14 cellular contexts compared by ENCODE assay signal in genomic region chr10:69864321-69864720, GRCh38.
DNase-seq lines count a peak whose midpoint lies in the region; ATAC-seq, FAIRE-seq and TF ChIP-seq lines count a peak whose summit lies in the region.
"Had no signal": no experiment of that assay in that cellular context is flagged by ENCODE, and none has a peak within 500 bp of the region (broad histone marks: within the 10 kb centered on the region; RNA-seq: fewer than 3 reads in every experiment).

No MANE protein-coding gene starts in this region.

- H3K4me1 ChIP-seq in IMR-90 (ENCODE audit: control insufficient read depth, insufficient read depth, low read length), result peaks cover 37% of the 10 kb centered on the region
- peaks cover 83% of the 10 kb centered on the region for H3K4me1 ChIP-seq in keratinocyte (ENCODE audit: control insufficient read depth, extremely low read depth, insufficient read depth, low read length)
- H3K4me1 ChIP-seq in effector memory CD4-positive, alpha-beta T cell (ENCODE audit: control insufficient read depth, insufficient read depth, low read length, poor library complexity, severe bottlenecking), result no peaks in the 10 kb centered on the region

- H3K4me2 ChIP-seq in IMR-90 (ENCODE audit: low read depth, low read length) (peak overlapping the region; percentile 81; the same call in 1 of the 2 replicates), keratinocyte (ENCODE audit: control insufficient read depth, extremely low read depth, insufficient read depth, low read depth, low read length) (peak overlapping the region; percentile 64)
- H3K4me2 ChIP-seq: BLaER1 had no signal

- no peaks in the 10 kb centered on the region for H3K79me2 ChIP-seq in keratinocyte (ENCODE audit: control insufficient read depth, insufficient read depth, low read length)

- H3K9me3 ChIP-seq in AG04450 (ENCODE audit: control insufficient read depth, insufficient read depth, low read length) (no peaks in the 10 kb centered on the region), IMR-90 (ENCODE audit: control insufficient read depth, insufficient read depth, low read length) (no peaks in the 10 kb centered on the region), keratinocyte (ENCODE audit: control insufficient read depth, low read depth, low read length) (no peaks in the 10 kb centered on the region)
- no peaks in the 10 kb centered on the region for H3K9me3 ChIP-seq in effector memory CD4-positive, alpha-beta T cell (ENCODE audit: control insufficient read depth, low read length)
- H3K9me3 ChIP-seq: BLaER1 had no signal

- H4K8ac ChIP-seq in IMR-90 (ENCODE audit: low read depth in 2 of 2, low read length in 2 of 2), result peak overlapping the region; percentile 58 to 89

- no peak overlapping the region for H3K56ac ChIP-seq in IMR-90 (ENCODE audit: extremely low read depth, insufficient read depth, low read length)

- TF ChIP-seq CTCF in AG04450 (IDR thresholded peaks at IDR 0.05; ENCODE audit: low read depth, low read length) (no peak), IMR-90 (conservative IDR thresholded peaks at IDR 0.05; ENCODE audit: low read depth, low read length) (no peak), keratinocyte (optimal IDR thresholded peaks at IDR 0.05 in 1 of 3, IDR thresholded peaks at IDR 0.05 in 1 of 3, conservative IDR thresholded peaks at IDR 0.05 in 1 of 3; ENCODE audit: extremely low read depth in 1 of 3, insufficient read depth in 2 of 3, low read length in 3 of 3) (no peak)

- dilution Hi-C loops in IMR-90 (cut with HindIII; ENCODE audit: low sequenced_read_pairs, unreplicated experiment) (no loop called here), keratinocyte (cut with MboI; ENCODE audit: extremely low pct_ligation_motif_present, low sequenced_read_pairs) (no loop called here)

- in situ Hi-C loops in IMR-90 (cut with MboI; ENCODE audit: low sequenced_read_pairs), result no loop called here

- CTCF ChIA-PET in AG04450 (lab: Charles Lee) (interaction anchor here (0.7 kb wide), 1 partner anchor 220 kb away, joined by 4 read pairs; no protein-coding TSS in a partner anchor), IMR-90 (lab: Yijun Ruan, JAX) (no interaction called here)

- peak overlapping the region; percentile 53 for H4K91ac ChIP-seq in IMR-90 (ENCODE audit: insufficient read depth, low read depth, low read length)

- ATAC-seq in IMR-90 (ENCODE audit: low read depth) (peak; percentile 55), GM19463 (IDR thresholded peaks at IDR 0.05; ENCODE audit: unreplicated experiment) (no peak)
- ATAC-seq: T-cell had no signal

- H2BK120ac ChIP-seq in IMR-90 (ENCODE audit: low read depth, low read length), result peak overlapping the region; percentile 87

- TF ChIP-seq RAD21 in IMR-90 (IDR thresholded peaks at IDR 0.05; ENCODE audit: low read length), result no peak

- WGBS in IMR-90 (ENCODE audit: extremely low coverage in 2 of 2, insufficient read length in 1 of 2), 2 experiments, result no CpG with 5 or more reads among the region's 3 CpGs

- no peaks in the 10 kb centered on the region for H3K27me3 ChIP-seq in AG04450 (ENCODE audit: control insufficient read depth, insufficient read depth, low read length)
- no peaks in the 10 kb centered on the region for H3K27me3 ChIP-seq in IMR-90 (ENCODE audit: control insufficient read depth, insufficient read depth, low read length)
- no peaks in the 10 kb centered on the region for H3K27me3 ChIP-seq in keratinocyte (ENCODE audit: control insufficient read depth, extremely low read depth, insufficient read depth, low read length)
- H3K27me3 ChIP-seq in effector memory CD4-positive, alpha-beta T cell (replicated peaks; ENCODE audit: control insufficient read depth, insufficient read depth, low read length, poor library complexity, severe bottlenecking), result no peaks in the 10 kb centered on the region
- H3K27me3 ChIP-seq: BLaER1 had no signal

- FAIRE-seq in keratinocyte (lab: Jason Lieb, UNC) (peak; percentile 85), GM12891 (lab: Jason Lieb, UNC) (no peak)

- peak overlapping the region; percentile 83 for H3K18ac ChIP-seq in IMR-90 (ENCODE audit: low read depth, low read length)

- peak overlapping the region; percentile 84 for H2BK20ac ChIP-seq in IMR-90 (ENCODE audit: low read depth, low read length)

- H4K20me1 ChIP-seq in IMR-90 (ENCODE audit: insufficient read depth, low read length), result 0 out of 2 replicates have a peak, but pooled peaks cover 5% of the 10 kb centered on the region
- no peaks in the 10 kb centered on the region for H4K20me1 ChIP-seq in keratinocyte (ENCODE audit: control insufficient read depth, extremely low read depth, insufficient read depth, low read length)
- H4K20me1 ChIP-seq: BLaER1 had no signal

- H3K9ac ChIP-seq in IMR-90 (ENCODE audit: low read depth, low read length) (no peak overlapping the region; the same call in 1 of the 2 replicates), keratinocyte (ENCODE audit: control insufficient read depth, extremely low read depth, insufficient read depth, low read length) (peak overlapping the region; percentile 39)
- H3K9ac ChIP-seq: BLaER1 had no signal

- H3K79me1 ChIP-seq in IMR-90 (ENCODE audit: low read depth in 1 of 2, low read length in 2 of 2), result peaks cover 17 to 70% of the 10 kb centered on the region in 2 experiments; a peak in 3 of 4 replicates

- peak overlapping the region; percentile 90; the same call in 1 of the 2 replicates for H3K23ac ChIP-seq in IMR-90 (ENCODE audit: low read depth, low read length)

- H2AK5ac ChIP-seq in IMR-90 (ENCODE audit: low read depth, low read length), result peak overlapping the region; percentile 84

- H3K4ac ChIP-seq in IMR-90 (ENCODE audit: low read depth, low read length), result peak overlapping the region; percentile 92

- H4K5ac ChIP-seq in IMR-90 (ENCODE audit: low read depth, low read length), result peak overlapping the region; percentile 67; the same call in 1 of the 2 replicates

- H3K4me3 ChIP-seq in AG04450 (ENCODE audit: low read depth, low read length), result no peak overlapping the region
- no peak overlapping the region for H3K4me3 ChIP-seq in IMR-90 (ENCODE audit: insufficient read depth, low read depth, low read length)
- no peak overlapping the region for H3K4me3 ChIP-seq in keratinocyte (ENCODE audit: control insufficient read depth in 2 of 3, extremely low read depth in 1 of 3, insufficient read depth in 2 of 3, low read depth in 1 of 3, low read length in 3 of 3)
- no peak overlapping the region for H3K4me3 ChIP-seq in effector memory CD4-positive, alpha-beta T cell (ENCODE audit: insufficient read depth, low read depth, low read length, poor library complexity, severe bottlenecking)
- H3K4me3 ChIP-seq: BLaER1 had no signal

- TF ChIP-seq POLR2A in IMR-90 (IDR thresholded peaks at IDR 0.05; ENCODE audit: low read depth, low read length), result no peak
- no peak for TF ChIP-seq POLR2A in GM12891 (IDR thresholded peaks at IDR 0.05; ENCODE audit: low read depth, low read length)

- H3K27ac ChIP-seq in AG04450 (ENCODE audit: low read depth, low read length) (peak overlapping the region; percentile 86), IMR-90 (ENCODE audit: insufficient read depth, low read length) (peak overlapping the region; percentile 87), keratinocyte (ENCODE audit: control insufficient read depth, insufficient read depth, low read length) (peak overlapping the region; percentile 85)
- no peak overlapping the region for H3K27ac ChIP-seq in effector memory CD4-positive, alpha-beta T cell (ENCODE audit: insufficient read depth, low read length, poor library complexity, severe bottlenecking)
- H3K27ac ChIP-seq: BLaER1, HL-60 had no signal

- peak overlapping the region; percentile 14 for H2AFZ ChIP-seq in IMR-90 (replicated peaks; ENCODE audit: low read length, poor library complexity)
- no peak overlapping the region for H2AFZ ChIP-seq in keratinocyte (ENCODE audit: control insufficient read depth, low read length)

- intact Hi-C loops in IMR-90 (cut with micrococcal nuclease), result no loop called here

- POLR2A ChIA-PET in AG04450 (lab: Yijun Ruan, JAX), result interaction anchor here (0.6 to 0.9 kb wide), 2 partner anchors 63 to 65 kb away, joined by 3 read pairs; no protein-coding TSS in a partner anchor
- POLR2A ChIA-PET in IMR-90 (lab: Charles Lee; ENCODE audit: unreplicated experiment), result no interaction called here

- peak overlapping the region; percentile 58 for H2AK9ac ChIP-seq in IMR-90 (replicated peaks; ENCODE audit: low read depth, low read length, poor library complexity)

- H3K36me3 ChIP-seq in IMR-90 (ENCODE audit: control insufficient read depth, insufficient read depth, low read length) (no peaks in the 10 kb centered on the region), keratinocyte (ENCODE audit: control insufficient read depth in 2 of 2, extremely low read depth in 1 of 2, insufficient read depth in 2 of 2, low read length in 2 of 2) (no peaks in the 10 kb centered on the region)
- no peaks in the 10 kb centered on the region for H3K36me3 ChIP-seq in effector memory CD4-positive, alpha-beta T cell (ENCODE audit: control insufficient read depth, insufficient read depth, low read length)
- H3K36me3 ChIP-seq: BLaER1 had no signal

- peak; percentile 47 for DNase-seq in AG04450 (ENCODE audit: low read depth, low spot score)
- peak; percentile 93 for DNase-seq in IMR-90
- DNase-seq in brain pericyte (ENCODE audit: low read depth, low spot score), result peak; percentile 71
- DNase-seq in keratinocyte (ENCODE audit: low read depth, low spot score), result peak; percentile 80
- DNase-seq in cerebellar nuclear complex (lab: John Stamatoyannopoulos, UW), result no peak
- no peak for DNase-seq in effector memory CD4-positive, alpha-beta T cell
- DNase-seq in GM12891 (ENCODE audit: insufficient read length, low spot score), result no peak
- DNase-seq: activated CD4-positive, alpha-beta T cell treated with anti-CD3 and anti-CD28 coated beads for 4 hours; hippocampal formation; NCI-H1048; T-cell had no signal

- peaks cover 29% of the 10 kb centered on the region for H3K9me1 ChIP-seq in IMR-90 (ENCODE audit: insufficient read depth, low read length)
- H3K9me1 ChIP-seq in keratinocyte (ENCODE audit: control insufficient read depth, extremely low read depth, insufficient read depth, low read length), result no peaks in the 10 kb centered on the region

- peak overlapping the region; percentile 89; the same call in 2 of the 3 replicates for H2BK15ac ChIP-seq in IMR-90 (ENCODE audit: low read depth, low read length)

- no TSS peak for BruUV-seq in IMR-90 (replicated peaks; lab: Mats Ljungman, UMichigan)

- peak overlapping the region; percentile 93 for H2BK5ac ChIP-seq in IMR-90 (ENCODE audit: low read depth, low read length, poor library complexity, severe bottlenecking)

- 0 out of 2 replicates have a peak overlapping the region, but pooled peaks have one; percentile 42 for H3K14ac ChIP-seq in IMR-90 (replicated peaks; ENCODE audit: low read depth, low read length)

TF ChIP-seq in IMR-90, 13 proteins besides CTCF, POLR2A, EP300 and RAD21 (continues in another document):
- no peak for TF ChIP-seq RCOR1 (IDR thresholded peaks at IDR 0.05; ENCODE audit: insufficient replicate concordance, low read length)
- no peak for TF ChIP-seq MXI1 (IDR thresholded peaks at IDR 0.05; ENCODE audit: borderline replicate concordance, low read depth, low read length)

TF ChIP-seq in GM12891, 5 proteins besides CTCF, POLR2A, EP300 and RAD21 (continues in another document):
- TF ChIP-seq POU2F2 (IDR thresholded peaks at IDR 0.05; ENCODE audit: low read depth, low read length), result no peak
- TF ChIP-seq SPI1 (IDR thresholded peaks at IDR 0.05; ENCODE audit: low read depth, low read length), result no peak
- no peak for TF ChIP-seq POLR2AphosphoS5 (IDR thresholded peaks at IDR 0.05; ENCODE audit: low read depth, low read length)
- TF ChIP-seq TAF1 (IDR thresholded peaks at IDR 0.05; ENCODE audit: low read depth, low read length), result no peak

Comparison
In these comparisons a context has a peak if more than half of its experiments do, and no peak if none do; other contexts are left out.
1. DNase-seq: peak in AG04450 (single experiment), IMR-90 (single experiment), brain pericyte (single experiment) and keratinocyte (single experiment); none in cerebellar nuclear complex (0 of 2), effector memory CD4-positive, alpha-beta T cell (0 of 3) and GM12891 (single experiment).